Comparison of ENCODE assay signal across 31 cellular contexts in the genomic region with DNA sequence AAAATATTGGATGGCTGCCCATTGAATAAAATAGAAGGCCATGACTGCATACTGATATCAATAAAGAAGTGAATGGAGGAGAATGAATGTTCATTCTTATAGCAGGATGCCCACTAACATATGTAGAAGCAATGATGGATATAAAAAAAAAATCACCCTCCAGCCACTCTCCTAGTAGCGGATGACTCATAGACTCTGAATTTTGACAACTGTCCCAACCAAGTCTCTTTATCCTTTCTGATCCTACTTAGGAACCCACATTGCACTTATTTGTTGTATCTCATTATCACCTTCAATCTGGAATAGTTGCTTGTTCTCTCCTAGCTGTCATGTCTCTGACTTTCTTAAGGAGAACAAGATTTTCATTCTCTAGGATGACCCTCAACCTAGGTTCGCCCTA.
"Had no signal": no experiment of that assay in that cellular context is flagged by ENCODE, and none has a peak within 500 bp of the region (broad histone marks: within the 10 kb centered on the region; RNA-seq: fewer than 3 reads in every experiment).

No MANE protein-coding gene starts in this region.

- H3K4me2 ChIP-seq: KMS-11, SK-N-SH had no signal

- H3K27ac ChIP-seq: ascending aorta, body of pancreas, KMS-11, SJSA1 had no signal

- H3K27me3 Mint-ChIP-seq: activated CD4-positive, alpha-beta T cell treated with anti-CD3 and anti-CD28 coated beads, Interleukin-2, amount 10 ng/mL, durations not matched to agents 24 days and 14 days; activated CD8-positive, alpha-beta T cell treated with anti-CD3 and anti-CD28 coated beads for 36 hours; activated naive CD4-positive, alpha-beta T cell treated with anti-CD3 and anti-CD28 coated beads, Interleukin-2, amount 50 U/mL, for 24 hours had no signal

- H3K4me3 Mint-ChIP-seq: activated CD4-positive, alpha-beta T cell treated with anti-CD3 and anti-CD28 coated beads, Interleukin-2, amount 10 ng/mL, durations not matched to agents 24 days and 14 days; activated CD8-positive, alpha-beta T cell treated with anti-CD3 and anti-CD28 coated beads for 36 hours; activated naive CD4-positive, alpha-beta T cell treated with anti-CD3 and anti-CD28 coated beads, Interleukin-2, amount 50 U/mL, for 24 hours; activated naive CD8-positive, alpha-beta T cell treated with anti-CD3 and anti-CD28 coated beads, Interleukin-2, amount 10 ng/mL, durations not matched to agents 7 days and 5 days; activated T-cell treated with anti-CD3 and anti-CD28 coated beads, Interleukin-2, amount 50 U/mL, for 72 hours; T-helper 1 cell treated with Interleukin-12 subunit alpha and Interleukin-12 subunit beta and Interleukin-4 antibody, amounts not matched to agents 30 μg/mL and 1 μg/mL, for 36 hours; T-helper 2 cell treated with Interferon-gamma antibody and Interleukin-4, amounts not matched to agents 5 μg/mL and 100 μg/mL, for 36 hours had no signal

- H3K9me3 ChIP-seq: ascending aorta, body of pancreas, SJSA1, SK-N-SH had no signal

- H3K9me3 Mint-ChIP-seq: activated CD4-positive, alpha-beta T cell treated with anti-CD3 and anti-CD28 coated beads, Interleukin-2, amount 10 ng/mL, durations not matched to agents 24 days and 14 days; activated CD8-positive, alpha-beta T cell treated with anti-CD3 and anti-CD28 coated beads for 36 hours; activated naive CD4-positive, alpha-beta T cell treated with anti-CD3 and anti-CD28 coated beads, Interleukin-2, amount 50 U/mL, for 24 hours; activated T-cell treated with anti-CD3 and anti-CD28 coated beads, Interleukin-2, amount 50 U/mL, for 72 hours; activated T-helper 2 cell treated with anti-CD3 and anti-CD28 coated beads, Interferon-gamma antibody, Interleukin-2, Interleukin-4, amounts not matched to agents 10 μg/mL and 5 μg/mL and 100 μg/mL, durations not matched to agents 14 hours and 24 hours and 36 hours; T-helper 1 cell treated with Interleukin-12 subunit alpha and Interleukin-12 subunit beta and Interleukin-4 antibody, amounts not matched to agents 30 μg/mL and 1 μg/mL, for 36 hours had no signal

- H3K9me2 ChIP-seq: SK-N-SH had no signal

- H3K36me3 Mint-ChIP-seq: activated naive CD4-positive, alpha-beta T cell treated with anti-CD3 and anti-CD28 coated beads, Interleukin-2, amount 50 U/mL, for 24 hours; activated naive CD8-positive, alpha-beta T cell treated with anti-CD3 and anti-CD28 coated beads, Interleukin-2, amount 10 ng/mL, durations not matched to agents 7 days and 5 days had no signal

- H3K4me3 ChIP-seq: ascending aorta, body of pancreas, SJSA1 had no signal

- ATAC-seq: activated CD8-positive, alpha-beta T cell treated with anti-CD3 and anti-CD28 coated beads for 36 hours; activated T-cell treated with anti-CD3 and anti-CD28 coated beads, Interleukin-2, amount 50 U/mL, for 72 hours; body of pancreas; Panc1 had no signal

- H3K36me3 ChIP-seq: ascending aorta, SJSA1 had no signal

- H3K4me1 Mint-ChIP-seq: activated CD4-positive, alpha-beta T cell treated with anti-CD3 and anti-CD28 coated beads, Interleukin-2, amount 10 ng/mL, durations not matched to agents 24 days and 14 days; activated naive CD4-positive, alpha-beta T cell treated with anti-CD3 and anti-CD28 coated beads, Interleukin-2, amount 50 U/mL, for 24 hours; activated naive CD8-positive, alpha-beta T cell treated with anti-CD3 and anti-CD28 coated beads, Interleukin-2, amount 10 ng/mL, durations not matched to agents 7 days and 5 days had no signal

- H3K4me1 ChIP-seq: ascending aorta, body of pancreas had no signal

- DNase-seq: activated CD4-positive, alpha-beta T cell treated with anti-CD3 and anti-CD28 coated beads, Interleukin-2, amount 50 U/mL, for 4 hours; activated CD8-positive, alpha-beta T cell treated with anti-CD3 and anti-CD28 coated beads for 36 hours; activated gamma-delta T cell; activated naive CD4-positive, alpha-beta T cell treated with Interleukin-2 at 50 U/mL for 16 hours; activated naive CD8-positive, alpha-beta T cell treated with anti-CD3 and anti-CD28 coated beads, Interleukin-2, amount 10 ng/mL, durations not matched to agents 7 days and 5 days; activated T-cell treated with anti-CD3 and anti-CD28 coated beads, Interleukin-2, amount 50 U/mL, for 1 hour; activated T-cell treated with anti-CD3 and anti-CD28 coated beads, Interleukin-2, amount 50 U/mL, for 72 hours; amygdala; body of pancreas; cerebellar nuclear complex; NCI-H1105; NCI-H1417 treated with DMSO at 0.1 percent for 48 hours; NCI-H1930; NCI-H2081 treated with DMSO at 0.1 percent for 48 hours; NCI-H226; NCI-H446 treated with DMSO at 0.1 percent for 48 hours; NCI-H524 treated with DMSO at 0.1 percent for 48 hours; NCI-H748 treated with DMSO at 0.1 percent for 48 hours; OCI-M1; RPMI8226; SHP77 treated with DMSO at 0.1 percent for 48 hours; SK-N-SH had no signal

- H3K27ac Mint-ChIP-seq: activated CD4-positive, alpha-beta T cell treated with anti-CD3 and anti-CD28 coated beads, Interleukin-2, amount 10 ng/mL, durations not matched to agents 24 days and 14 days; activated CD8-positive, alpha-beta T cell treated with anti-CD3 and anti-CD28 coated beads for 36 hours; activated naive CD4-positive, alpha-beta T cell treated with anti-CD3 and anti-CD28 coated beads, Interleukin-2, amount 50 U/mL, for 24 hours; activated naive CD8-positive, alpha-beta T cell treated with anti-CD3 and anti-CD28 coated beads, Interleukin-2, amount 10 ng/mL, durations not matched to agents 7 days and 5 days; activated T-cell treated with anti-CD3 and anti-CD28 coated beads, Interleukin-2, amount 50 U/mL, for 72 hours; activated T-helper 2 cell treated with anti-CD3 and anti-CD28 coated beads, Interferon-gamma antibody, Interleukin-2, Interleukin-4, amounts not matched to agents 10 μg/mL and 5 μg/mL and 100 μg/mL, durations not matched to agents 14 hours and 24 hours and 36 hours; T-helper 1 cell treated with Interleukin-12 subunit alpha and Interleukin-12 subunit beta and Interleukin-4 antibody, amounts not matched to agents 30 μg/mL and 1 μg/mL, for 36 hours; T-helper 2 cell treated with Interferon-gamma antibody and Interleukin-4, amounts not matched to agents 5 μg/mL and 100 μg/mL, for 36 hours had no signal
